ENCODE assay signal across 10 cellular contexts in the genomic region with DNA sequence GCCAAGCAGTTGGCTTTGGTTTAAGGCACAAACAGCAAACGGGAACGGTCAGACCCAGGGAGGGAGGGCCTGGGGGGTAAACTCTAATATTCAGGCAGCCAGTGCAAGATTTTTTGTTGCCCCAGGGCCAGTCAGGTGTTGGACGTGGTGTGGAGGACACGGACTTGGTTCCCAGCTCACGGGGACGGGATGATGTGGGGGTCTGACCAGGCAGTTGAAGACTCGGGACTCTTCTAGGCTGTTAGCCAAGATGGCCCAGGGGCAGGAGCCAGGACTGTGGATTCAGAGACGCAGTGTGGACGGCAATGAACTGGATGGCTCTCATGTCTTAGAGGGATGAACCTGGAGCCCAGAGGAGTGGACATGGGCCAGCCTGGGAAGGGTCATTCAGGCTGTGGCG.
A peak's percentile ranks its signal among the peaks of the same experiment; 100 is the strongest.
DNase-seq lines count a peak whose midpoint lies in the region; ATAC-seq, FAIRE-seq and TF ChIP-seq lines count a peak whose summit lies in the region.
"Had no signal": no experiment of that assay in that cellular context is flagged by ENCODE, and none has a peak within 500 bp of the region (broad histone marks: within the 10 kb centered on the region; RNA-seq: fewer than 3 reads in every experiment).

No MANE protein-coding gene starts in this region.

- no peak overlapping the region for H3K27ac Mint-ChIP-seq in astrocyte (ENCODE audit: unreplicated experiment)

- no peak for TF ChIP-seq POLR2A in ovary (IDR thresholded peaks at IDR 0.05)

- no peaks in the 10 kb centered on the region for H4K20me1 ChIP-seq in astrocyte (ENCODE audit: insufficient read depth, low read length)

- H3K4me2 ChIP-seq in astrocyte (ENCODE audit: low read length): no peak overlapping the region

- H3K4me3 ChIP-seq in astrocyte (ENCODE audit: insufficient read depth, low read depth, low read length): no peak overlapping the region
- H3K4me3 ChIP-seq in heart right ventricle: peak overlapping the region in 1 of 10 donors; percentile 23
- H3K4me3 ChIP-seq in ovary: no peak overlapping the region
- no peak overlapping the region for H3K4me3 ChIP-seq in upper lobe of right lung

- no peaks in the 10 kb centered on the region for H3K9me3 Mint-ChIP-seq in astrocyte (ENCODE audit: unreplicated experiment)

- intact Hi-C loops in heart right ventricle (cut with DNase I) (no loop called here), ovary (cut with DNase I) (loop anchor here in 1 of 4 donors (5.0 kb wide), 1 partner anchor 39 kb away; no protein-coding TSS in a partner anchor), upper lobe of right lung (cut with DNase I) (no loop called here)

- no peak for TF ChIP-seq EP300 in ovary (IDR thresholded peaks at IDR 0.05)

- H3K4me1 Mint-ChIP-seq in astrocyte (ENCODE audit: low read depth, unreplicated experiment): peaks cover 3% of the 10 kb centered on the region

- H3K27me3 ChIP-seq in astrocyte (ENCODE audit: insufficient read depth, low read length) (no peaks in the 10 kb centered on the region), heart right ventricle (no peaks in the 10 kb centered on the region), ovary (no peaks in the 10 kb centered on the region), upper lobe of right lung (no peaks in the 10 kb centered on the region)

- peaks cover 22% of the 10 kb centered on the region for H3K27me3 Mint-ChIP-seq in astrocyte (ENCODE audit: low read depth, unreplicated experiment)

- WGBS in heart right ventricle, 2 donors: 52 to 61% methylated on average over 10 of the region's 10 CpGs
- WGBS in ovary, 3 donors: 12 to 20% (median 14%) methylated on average over 10 of the region's 10 CpGs

- peaks cover 4% of the 10 kb centered on the region for H3K4me1 ChIP-seq in astrocyte (ENCODE audit: insufficient read depth, low read length)
- H3K4me1 ChIP-seq in heart right ventricle: peaks cover 6 to 22% (median 14%) of the 10 kb centered on the region in 9 donors
- H3K4me1 ChIP-seq in ovary (ENCODE audit: insufficient read depth): peaks cover 14% of the 10 kb centered on the region
- H3K4me1 ChIP-seq in upper lobe of right lung: peaks cover 11% of the 10 kb centered on the region

- H3K9me3 ChIP-seq in astrocyte (ENCODE audit: insufficient read depth, low read depth, low read length): no peaks in the 10 kb centered on the region
- H3K9me3 ChIP-seq in heart right ventricle: peaks cover 0 to 4% (median 0%) of the 10 kb centered on the region in 11 donors
- H3K9me3 ChIP-seq in ovary: no peaks in the 10 kb centered on the region
- H3K9me3 ChIP-seq in upper lobe of right lung: no peaks in the 10 kb centered on the region

- H2AFZ ChIP-seq in astrocyte (ENCODE audit: low read depth, low read length): peak overlapping the region; percentile 73

- H3K36me3 Mint-ChIP-seq in astrocyte (ENCODE audit: low read depth, unreplicated experiment): no peaks in the 10 kb centered on the region

- no peak overlapping the region for H3K27ac ChIP-seq in astrocyte (ENCODE audit: low read depth, low read length)
- H3K27ac ChIP-seq in heart right ventricle: peak overlapping the region; percentile 34 to 87 (median 74)
- H3K27ac ChIP-seq in ovary: peak overlapping the region; percentile 95 to 98
- H3K27ac ChIP-seq in upper lobe of right lung: peak overlapping the region; percentile 45

- H3K36me3 ChIP-seq in astrocyte (ENCODE audit: insufficient read depth, low read length): no peaks in the 10 kb centered on the region
- no peaks in the 10 kb centered on the region for H3K36me3 ChIP-seq in heart right ventricle
- no peaks in the 10 kb centered on the region for H3K36me3 ChIP-seq in ovary
- H3K36me3 ChIP-seq in upper lobe of right lung: no peaks in the 10 kb centered on the region

- TF ChIP-seq CTCF in astrocyte (IDR thresholded peaks at IDR 0.05; ENCODE audit: insufficient read depth, low read depth, low read length): no peak
- TF ChIP-seq CTCF in heart right ventricle (IDR thresholded peaks at IDR 0.05): no peak
- no peak for TF ChIP-seq CTCF in ovary (IDR thresholded peaks at IDR 0.05)
- TF ChIP-seq CTCF in upper lobe of right lung (IDR thresholded peaks at IDR 0.05): no peak

- peak in 6 of 8 donors; percentile 13 to 38 (median 22) for ATAC-seq in heart right ventricle
- ATAC-seq in upper lobe of right lung: no peak
- no peak for ATAC-seq in GM19351 (IDR thresholded peaks at IDR 0.05; ENCODE audit: unreplicated experiment)

- DNase-seq in astrocyte (ENCODE audit: low read depth) (no peak), heart right ventricle (no peak), ovary (peak; percentile 54 to 70 (median 59)), upper lobe of right lung (no peak), COR-L47 (lab: John Stamatoyannopoulos, UW) (no peak), midbrain (lab: John Stamatoyannopoulos, UW) (no peak)
- DNase-seq: activated CD4-positive, CD25-positive, alpha-beta regulatory T cell; NCI-H526 treated with DMSO at 0.1 percent for 48 hours; stimulated activated naive CD4-positive, alpha-beta T cell treated with Interleukin-2 at 50 U/mL for 16 hours had no signal

- H3K4me3 Mint-ChIP-seq in astrocyte (ENCODE audit: unreplicated experiment): peak overlapping the region; percentile 40

- H3K79me2 ChIP-seq in astrocyte (ENCODE audit: insufficient read depth, low read length): no peaks in the 10 kb centered on the region

- FAIRE-seq in astrocyte (lab: Jason Lieb, UNC): no peak

- H3K9ac ChIP-seq in astrocyte (ENCODE audit: low read length): no peak overlapping the region

Comparison
In these comparisons a context has a peak if more than half of its experiments do, and no peak if none do; other contexts are left out.
1. DNase-seq: peak in ovary (5 of 5); none in astrocyte (single experiment), heart right ventricle (0 of 2), upper lobe of right lung (single experiment), COR-L47 (single experiment) and midbrain (single experiment).
2. ATAC-seq: peak in heart right ventricle (6 of 8); none in upper lobe of right lung (single experiment) and GM19351 (single experiment).